ENCODE assay signal across 6 cellular contexts in the genomic region with DNA sequence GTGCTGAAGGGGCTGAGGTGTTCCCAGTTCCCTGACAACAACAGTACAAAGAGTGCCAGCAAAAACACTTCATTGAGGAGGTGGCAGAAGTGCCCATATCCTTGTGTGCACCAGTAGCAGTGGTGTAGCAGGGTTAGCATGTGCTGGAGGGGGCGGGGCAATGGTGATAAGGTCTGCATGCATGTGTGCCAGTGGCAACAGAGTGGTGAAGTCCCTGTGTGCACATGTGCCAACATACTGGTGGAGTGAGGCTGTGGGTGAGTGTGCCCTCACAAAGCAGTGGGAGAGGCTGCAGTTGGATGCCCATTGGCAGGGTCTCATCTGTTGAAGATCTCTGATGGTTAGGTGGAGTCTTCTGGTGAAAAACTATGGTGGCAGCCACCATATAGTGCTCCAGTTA.
"Had no signal": no experiment of that assay in that cellular context is flagged by ENCODE, and none has a peak within 500 bp of the region (broad histone marks: within the 10 kb centered on the region; RNA-seq: fewer than 3 reads in every experiment).

No MANE protein-coding gene starts in this region.

- DNase-seq: IMR-90, KBM-7, KG1 had no signal

- H3K4me1 Mint-ChIP-seq: IgD-negative memory B cell had no signal

- H3K9me3 Mint-ChIP-seq: IgD-negative memory B cell had no signal

- H3K4me3 ChIP-seq: K562 had no signal

- ATAC-seq: HepG2, K562 had no signal

- H3K36me3 Mint-ChIP-seq: IgD-negative memory B cell had no signal

- H3K4me3 Mint-ChIP-seq: IgD-negative memory B cell had no signal

- H3K27ac Mint-ChIP-seq: IgD-negative memory B cell had no signal
